ENCODE assay signal across 1 cellular context in the genomic region with DNA sequence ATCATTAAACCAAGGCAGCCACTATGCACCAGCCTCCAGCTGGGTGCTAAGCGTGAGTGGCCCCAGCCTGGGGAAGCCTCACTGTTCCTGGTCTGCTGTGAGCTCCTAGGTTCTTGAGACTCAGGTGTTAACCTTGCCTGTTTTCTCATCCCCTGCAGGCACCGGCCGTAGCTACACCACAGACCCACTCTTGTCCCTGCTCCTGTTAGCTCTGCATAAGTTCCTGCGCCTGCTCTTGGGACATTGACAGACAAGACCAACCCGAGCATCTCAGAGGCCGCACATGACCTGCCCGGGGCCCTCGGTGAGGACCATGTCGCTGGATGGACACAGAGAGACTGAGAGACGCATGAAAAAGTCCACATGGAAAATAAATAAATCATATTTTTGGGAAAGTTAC.
TF ChIP-seq lines count a peak whose summit lies in the region.

No MANE protein-coding gene starts in this region.

TF ChIP-seq in GM23338, 12 proteins besides CTCF, POLR2A, EP300 and RAD21 (continued from another document):
- no peak for TF ChIP-seq ZNF462 (CRISPR knock-in tag; IDR thresholded peaks at IDR 0.05)
- TF ChIP-seq ETS1 (IDR thresholded peaks at IDR 0.05): no peak
- TF ChIP-seq CREB1 (CRISPR knock-in tag; IDR thresholded peaks at IDR 0.05; ENCODE audit: low read depth): no peak
- no peak for TF ChIP-seq STAT1 (IDR thresholded peaks at IDR 0.05; ENCODE audit: unreplicated experiment)
- no peak for TF ChIP-seq POLR2AphosphoS5 (IDR thresholded peaks at IDR 0.05; ENCODE audit: low read depth)
- TF ChIP-seq REST (IDR thresholded peaks at IDR 0.05; ENCODE audit: unreplicated experiment): no peak
- TF ChIP-seq ZNF114 (CRISPR knock-in tag; IDR thresholded peaks at IDR 0.05): no peak
- TF ChIP-seq EZH2 (IDR thresholded peaks at IDR 0.05; ENCODE audit: low read depth, unreplicated experiment): no peak
- TF ChIP-seq ZNF331 (CRISPR knock-in tag; IDR thresholded peaks at IDR 0.05; ENCODE audit: low read depth): no peak
- no peak for TF ChIP-seq JUNB (IDR thresholded peaks at IDR 0.05; ENCODE audit: unreplicated experiment)
- no peak for TF ChIP-seq EZH2phosphoT487 (IDR thresholded peaks at IDR 0.05; ENCODE audit: unreplicated experiment)
TF ChIP-seq in GM23338: peak in this region for 0.
